Comparison of ENCODE assay signal across 8 cellular contexts in the genomic region with DNA sequence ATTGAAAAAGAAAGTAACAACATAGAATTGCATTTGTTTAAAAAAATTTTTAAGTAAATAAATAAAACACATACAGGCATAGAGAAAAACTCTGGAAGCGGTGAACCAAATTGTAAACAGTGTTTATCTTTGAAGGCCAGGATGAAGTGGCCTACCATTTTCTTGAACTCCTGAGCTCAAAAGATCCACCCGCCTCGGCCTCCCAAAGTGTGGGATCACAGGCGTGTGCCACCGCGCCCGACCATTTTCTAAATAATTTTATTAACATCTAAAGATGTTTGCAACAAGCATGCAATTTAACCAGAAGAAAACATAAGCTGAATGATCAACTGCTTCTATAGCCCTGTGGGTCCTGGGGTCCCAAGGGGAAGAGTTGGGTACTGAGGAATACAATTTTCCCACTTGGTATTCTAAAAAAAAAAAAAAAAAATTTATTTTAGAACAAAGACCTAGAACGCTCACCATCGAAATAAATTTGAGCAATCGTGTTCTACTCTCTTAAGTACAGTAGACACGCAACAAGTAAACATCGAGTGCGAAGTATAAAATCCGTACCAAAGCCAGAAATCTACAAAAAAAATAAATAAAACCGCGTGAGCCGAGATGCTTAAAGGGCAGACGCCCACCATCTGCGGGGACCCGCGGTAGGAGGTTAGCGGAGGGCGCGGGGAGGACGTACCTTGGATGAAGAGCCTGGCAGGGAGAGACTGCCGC. TPM values are rescaled to one million over a fixed set of nuclear protein-coding genes. Genes with fewer than 3 reads are reported as not detected.
DNase-seq lines count a peak whose midpoint lies in the region; ATAC-seq and TF ChIP-seq lines count a peak whose summit lies in the region.

No MANE protein-coding gene starts in this region.

- H3K36me3 Mint-ChIP-seq in activated B cell treated with CpG ODN at 0.5 μM for 24 hours (ENCODE audit: low read depth): peaks cover 4% of the 10 kb centered on the region

- H3K27ac ChIP-seq in BLaER1 treated with 17β-estradiol and CSF1 and Interleukin-3, amounts not matched to agents 10 nM and 100 nM: peak overlapping the region; percentile 52 to 98 (median 92)
- peak overlapping the region; percentile 88 for H3K27ac ChIP-seq in HUES6 (ENCODE audit: low read depth, low read length)

- no peaks in the 10 kb centered on the region for H3K27me3 Mint-ChIP-seq in activated B cell treated with CpG ODN at 0.5 μM for 24 hours

- CTCF ChIA-PET in activated B cell treated with CpG ODN at 0.5 μM for 24 hours (lab: Charles Lee): interaction anchor here (1.0 to 1.5 kb wide), 4 partner anchors 9 to 290 kb away, joined by 4 to 8 read pairs (median 4); a partner anchor contains a TSS

- ATAC-seq in activated B cell treated with CpG ODN at 0.5 μM for 24 hours (ENCODE audit: low read depth): no peak

- no peaks in the 10 kb centered on the region for H3K27me3 ChIP-seq in BLaER1 treated with 17β-estradiol and CSF1 and Interleukin-3, amounts not matched to agents 10 nM and 100 nM
- H3K27me3 ChIP-seq in HUES6 (ENCODE audit: control insufficient read depth, insufficient read depth, low read length) (no peaks in the 10 kb centered on the region), skeletal muscle satellite cell (ENCODE audit: control insufficient read depth, insufficient read depth, low read length) (no peaks in the 10 kb centered on the region)

- peaks cover 38% of the 10 kb centered on the region for H3K4me1 Mint-ChIP-seq in activated B cell treated with CpG ODN at 0.5 μM for 24 hours

- H3K9me3 Mint-ChIP-seq in activated B cell treated with CpG ODN at 0.5 μM for 24 hours: peaks cover 3% of the 10 kb centered on the region

- peak overlapping the region; percentile 66 to 95 (median 80) for H3K4me3 ChIP-seq in BLaER1 treated with 17β-estradiol and CSF1 and Interleukin-3, amounts not matched to agents 10 nM and 100 nM
- H3K4me3 ChIP-seq in HUES6 (ENCODE audit: low read depth, low read length) (peak overlapping the region; percentile 94), skeletal muscle satellite cell (ENCODE audit: low read length) (peak overlapping the region; percentile 86)

- intact Hi-C loops in activated B cell treated with CpG ODN at 0.5 μM for 24 hours (cut with micrococcal nuclease): loop anchor here (1.0 kb wide), 5 partner anchors 16 to 355 kb away; a partner anchor contains a TSS

- DNase-seq in activated B cell treated with CpG ODN at 0.5 μM for 24 hours (no peak), foreskin melanocyte (peak; percentile 13), iPS-NIHi7 (ENCODE audit: extremely low spot score) (no peak), NCI-H1436 treated with DMSO at 0.1 percent for 48 hours (lab: John Stamatoyannopoulos, UW) (no peak), amniotic stem cell (lab: John Stamatoyannopoulos, UW) (no peak)

- peak overlapping the region; percentile 95 for H3K27ac Mint-ChIP-seq in activated B cell treated with CpG ODN at 0.5 μM for 24 hours

- peaks cover 10 to 32% (median 19%) of the 10 kb centered on the region in 11 experiments; a peak in 21 of 22 replicates for H3K9me3 ChIP-seq in BLaER1 treated with 17β-estradiol and CSF1 and Interleukin-3, amounts not matched to agents 10 nM and 100 nM (replicated peaks in 1 of 11)
- H3K9me3 ChIP-seq in HUES6 (ENCODE audit: control insufficient read depth, insufficient read depth, low read depth, low read length) (peaks cover 8% of the 10 kb centered on the region; the same call in 1 of the 2 replicates), skeletal muscle satellite cell (replicated peaks; ENCODE audit: low read length) (no peaks in the 10 kb centered on the region)

- H4K20me1 ChIP-seq in BLaER1 treated with 17β-estradiol and CSF1 and Interleukin-3, amounts not matched to agents 10 nM and 100 nM: peaks cover 0 to 15% (median 6%) of the 10 kb centered on the region in 11 experiments; a peak in 6 of 22 replicates

- peak overlapping the region; percentile 82 to 98 (median 92) for H3K9ac ChIP-seq in BLaER1 treated with 17β-estradiol and CSF1 and Interleukin-3, amounts not matched to agents 10 nM and 100 nM
- peak overlapping the region; percentile 91 for H3K9ac ChIP-seq in HUES6 (ENCODE audit: low read length)
- H3K9ac ChIP-seq in skeletal muscle satellite cell (ENCODE audit: low read depth, low read length): peak overlapping the region; percentile 93

- peaks cover 25 to 52% (median 30%) of the 10 kb centered on the region in 10 experiments for H3K4me1 ChIP-seq in BLaER1 treated with 17β-estradiol and CSF1 and Interleukin-3, amounts not matched to agents 10 nM and 100 nM
- peaks cover 6% of the 10 kb centered on the region; the same call in 1 of the 2 replicates for H3K4me1 ChIP-seq in HUES6 (ENCODE audit: control insufficient read depth, insufficient read depth, low read length)
- H3K4me1 ChIP-seq in skeletal muscle satellite cell (ENCODE audit: control insufficient read depth, insufficient read depth, low read length): peaks cover 13% of the 10 kb centered on the region

- H3K4me3 Mint-ChIP-seq in activated B cell treated with CpG ODN at 0.5 μM for 24 hours: peak overlapping the region; percentile 94

- H3K4me2 ChIP-seq in BLaER1 treated with 17β-estradiol and CSF1 and Interleukin-3, amounts not matched to agents 10 nM and 100 nM: peak overlapping the region; percentile 48 to 90 (median 84)
- peak overlapping the region; percentile 88 for H3K4me2 ChIP-seq in skeletal muscle satellite cell (ENCODE audit: low read length)

- POLR2A ChIA-PET in activated B cell treated with CpG ODN at 0.5 μM for 24 hours (lab: Charles Lee): interaction anchor here (0.6 to 3.2 kb wide), 11 partner anchors 13 to 356 kb away, joined by 3 to 23 read pairs (median 4); a partner anchor contains a TSS

- TF ChIP-seq CTCF in activated B cell treated with CpG ODN at 0.5 μM for 24 hours (IDR thresholded peaks at IDR 0.05): no peak

- peaks cover 0 to 20% (median 10%) of the 10 kb centered on the region in 11 experiments; a peak in 15 of 22 replicates for H3K36me3 ChIP-seq in BLaER1 treated with 17β-estradiol and CSF1 and Interleukin-3, amounts not matched to agents 10 nM and 100 nM
- H3K36me3 ChIP-seq in HUES6 (ENCODE audit: control insufficient read depth, insufficient read depth, low read length): no peaks in the 10 kb centered on the region
- H3K36me3 ChIP-seq in skeletal muscle satellite cell (ENCODE audit: insufficient read depth, low read length): no peaks in the 10 kb centered on the region

RNA-seq across cellular contexts. Expression of a gene that starts 0.5 kb away (rescaled TPM):
- 38.8 and 47.1 TPM in 2 replicates for total RNA-seq in activated B cell treated with CpG ODN at 0.5 μM for 24 hours
- total RNA-seq in skeletal muscle satellite cell (2012; rRNA removed): 28.1 and 28.4 TPM in 2 replicates
